ENCODE assay signal across 1 cellular context in genomic region chr7:95545007-95545615, GRCh38.
A peak's percentile ranks its signal among the peaks of the same experiment; 100 is the strongest.
TF ChIP-seq lines count a peak whose summit lies in the region.

No MANE protein-coding gene starts in this region.

TF ChIP-seq in endothelial cell of umbilical vein, 7 proteins besides CTCF, POLR2A, EP300 and RAD21:
- TF ChIP-seq GATA2 (IDR thresholded peaks at IDR 0.05; ENCODE audit: insufficient read depth, insufficient read length, low read depth, low read length) (no peak), FOS (IDR thresholded peaks at IDR 0.05; ENCODE audit: borderline replicate concordance, insufficient read depth, low read length) (peak; percentile 9), JUN (IDR thresholded peaks at IDR 0.05; ENCODE audit: borderline replicate concordance, insufficient read depth, insufficient read length, low read depth) (no peak), EZH2 (IDR thresholded peaks at IDR 0.05; ENCODE audit: borderline replicate concordance, low read depth, low read length, severe bottlenecking) (no peak), MYC (IDR thresholded peaks at IDR 0.05; ENCODE audit: low read depth, low read length) (no peak)
